Comparison of ENCODE assay signal across 21 cellular contexts in the genomic region with DNA sequence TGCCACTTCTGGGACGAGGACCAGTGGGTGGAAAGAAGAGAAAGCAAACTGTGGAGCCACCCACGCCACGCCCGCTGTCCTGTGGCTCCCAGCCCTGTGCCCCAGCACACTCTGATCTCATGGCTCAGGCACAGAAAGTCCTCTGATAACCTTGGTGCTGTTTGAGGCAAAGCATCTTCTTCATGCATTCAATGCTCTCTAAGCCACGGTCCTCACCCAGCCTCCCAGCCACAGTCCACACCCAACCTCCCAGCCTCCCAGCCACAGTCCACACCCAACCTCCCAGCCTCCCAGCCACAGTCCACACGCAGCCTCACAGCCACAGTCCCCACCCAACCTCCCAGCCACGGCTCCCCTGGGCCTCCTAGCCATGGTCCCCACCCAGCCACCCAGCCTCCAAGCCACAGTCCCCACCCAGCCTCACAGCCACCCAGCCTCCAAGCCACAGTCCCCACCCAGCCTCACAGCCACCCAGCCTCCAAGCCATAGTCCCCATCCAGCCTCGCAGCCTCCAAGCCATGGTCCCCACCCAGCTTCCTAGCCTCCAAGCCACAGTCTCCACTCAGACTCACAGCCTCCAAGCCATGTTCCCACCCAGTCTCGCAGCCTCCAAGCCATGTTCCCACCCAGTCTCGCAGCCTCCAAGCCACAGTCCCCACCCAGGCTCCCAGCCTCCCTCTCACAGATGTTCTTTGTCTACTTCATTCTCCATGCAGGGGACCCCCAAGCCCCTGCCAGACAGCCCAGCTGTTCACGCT.
DNase-seq lines count a peak whose midpoint lies in the region; ATAC-seq and TF ChIP-seq lines count a peak whose summit lies in the region.
"Had no signal": no experiment of that assay in that cellular context is flagged by ENCODE, and none has a peak within 500 bp of the region (broad histone marks: within the 10 kb centered on the region; RNA-seq: fewer than 3 reads in every experiment).

No MANE protein-coding gene starts in this region.

- peak; percentile 50 for DNase-seq in activated effector memory CD4-positive, alpha-beta T cell treated with anti-CD3 and anti-CD28 coated beads, Interleukin-2, amount 50 U/mL, for 16 hours
- DNase-seq in activated effector memory CD4-positive, alpha-beta T cell treated with Interleukin-2 at 50 U/mL for 16 hours = no peak
- peak in 1 of 2 donors; percentile 18 for DNase-seq in left colon
- DNase-seq in spleen = peak; percentile 36
- peak; percentile 40 for DNase-seq in upper lobe of right lung
- DNase-seq in NCI-H345 treated with DMSO at 0.1 percent for 48 hours (lab: John Stamatoyannopoulos, UW; ENCODE audit: unreplicated experiment) = no peak
- DNase-seq in hepatocyte (ENCODE audit: low spot score) = no peak
- DNase-seq: Calu3, DMS79 treated with DMSO at 0.1 percent for 48 hours, GF-D8, NCI-H1048, NCI-H1417, NCI-H1694, NCI-H2029 treated with DMSO at 0.1 percent for 48 hours, NCI-H510A, NCI-H69, SHP77 treated with DMSO at 0.1 percent for 48 hours had no signal

- H3K36me3 ChIP-seq in spleen (no peaks in the 10 kb centered on the region), upper lobe of right lung (no peaks in the 10 kb centered on the region), hepatocyte (replicated peaks; ENCODE audit: insufficient read depth, low read depth) (no peaks in the 10 kb centered on the region)

- no peaks in the 10 kb centered on the region for H4K20me1 ChIP-seq in hepatocyte (ENCODE audit: insufficient read depth, poor library complexity, severe bottlenecking)

- TF ChIP-seq POLR2A in spleen (IDR thresholded peaks at IDR 0.05) = no peak

- H3K9me2 ChIP-seq in hepatocyte (replicated peaks; ENCODE audit: insufficient read depth) = no peaks in the 10 kb centered on the region

- intact Hi-C loops in left colon (cut with DNase I, micrococcal nuclease) = no loop called here
- intact Hi-C loops in spleen (cut with DNase I; ENCODE audit: low total_unique reads) = no loop called here
- intact Hi-C loops in upper lobe of right lung (cut with DNase I) = no loop called here

- no peaks in the 10 kb centered on the region for H3K79me2 ChIP-seq in hepatocyte

- TF ChIP-seq CTCF in spleen (IDR thresholded peaks at IDR 0.05 in 8 of 11, conservative IDR thresholded peaks at IDR 0.05 in 3 of 11) (no peak), upper lobe of right lung (IDR thresholded peaks at IDR 0.05) (no peak), hepatocyte (IDR thresholded peaks at IDR 0.05; ENCODE audit: poor library complexity) (no peak)

- H3K4me1 ChIP-seq in spleen (no peaks in the 10 kb centered on the region), upper lobe of right lung (no peaks in the 10 kb centered on the region), hepatocyte (ENCODE audit: insufficient read depth) (no peaks in the 10 kb centered on the region)

- no peak overlapping the region for H3K4me2 ChIP-seq in hepatocyte

- no peak overlapping the region for H3K27ac ChIP-seq in spleen
- H3K27ac ChIP-seq in upper lobe of right lung = no peak overlapping the region
- H3K27ac ChIP-seq in hepatocyte = no peak overlapping the region
- H3K27ac ChIP-seq: 22Rv1, RWPE1 had no signal

- no peak overlapping the region for H2AFZ ChIP-seq in hepatocyte

- H3K27me3 ChIP-seq in spleen (replicated peaks in 1 of 7) (peaks cover 0 to 36% (median 0%) of the 10 kb centered on the region in 7 donors), upper lobe of right lung (peaks cover 6% of the 10 kb centered on the region), hepatocyte (peaks cover 9% of the 10 kb centered on the region)

- no peak overlapping the region for H3K4me3 ChIP-seq in spleen
- no peak overlapping the region for H3K4me3 ChIP-seq in upper lobe of right lung
- H3K4me3 ChIP-seq in hepatocyte = no peak overlapping the region

- H3K9me3 ChIP-seq in spleen = no peaks in the 10 kb centered on the region
- no peaks in the 10 kb centered on the region for H3K9me3 ChIP-seq in upper lobe of right lung
- no peaks in the 10 kb centered on the region for H3K9me3 ChIP-seq in hepatocyte (ENCODE audit: low read depth)

- peak; percentile 72 for ATAC-seq in left colon
- no peak for ATAC-seq in upper lobe of right lung
- ATAC-seq in HG03135 (IDR thresholded peaks at IDR 0.05; ENCODE audit: unreplicated experiment) = no peak
- ATAC-seq: HCT116 had no signal

- WGBS in spleen, 5 donors = 64 to 84% (median 80%) methylated on average over 11 of the region's 11 CpGs
- 94% methylated on average over 9 of the region's 11 CpGs for WGBS in hepatocyte (ENCODE audit: low lambda C conversion rate, missing lambda C conversion rate)

Comparison
In these comparisons a context has a peak if more than half of its experiments do, and no peak if none do; other contexts are left out.
1. DNase-seq: peak in activated effector memory CD4-positive, alpha-beta T cell treated with anti-CD3 and anti-CD28 coated beads, Interleukin-2, amount 50 U/mL, for 16 hours (single experiment), spleen (single experiment) and upper lobe of right lung (single experiment); none in activated effector memory CD4-positive, alpha-beta T cell treated with Interleukin-2 at 50 U/mL for 16 hours (single experiment), NCI-H345 treated with DMSO at 0.1 percent for 48 hours (single experiment) and hepatocyte (single experiment).